ENCODE assay signal across 19 cellular contexts in genomic region chr3:50816896-50817295, GRCh38.
DNase-seq lines count a peak whose midpoint lies in the region; ATAC-seq and TF ChIP-seq lines count a peak whose summit lies in the region.
"Had no signal": no experiment of that assay in that cellular context is flagged by ENCODE, and none has a peak within 500 bp of the region (broad histone marks: within the 10 kb centered on the region; RNA-seq: fewer than 3 reads in every experiment).

No MANE protein-coding gene starts in this region.

- TF ChIP-seq CTCF in HFFc6 (IDR thresholded peaks at IDR 0.05) (no peak), mesothelial cell of epicardium (IDR thresholded peaks at IDR 0.05; ENCODE audit: unreplicated experiment) (no peak), lower leg skin (IDR thresholded peaks at IDR 0.05) (no peak)

- no peak for TF ChIP-seq POLR2A in lower leg skin (IDR thresholded peaks at IDR 0.05)

- H3K9me3 Mint-ChIP-seq in HFFc6 (no peaks in the 10 kb centered on the region), mesothelial cell of epicardium (peaks cover 4% of the 10 kb centered on the region)
- H3K9me3 Mint-ChIP-seq: CD4-positive, alpha-beta memory T cell had no signal

- 74 to 77% methylated on average over 3 of the region's 3 CpGs for WGBS in ectodermal cell, 2 experiments
- WGBS in lower leg skin, 2 donors: 52 to 59% methylated on average over 3 of the region's 3 CpGs

- no peak overlapping the region for H3K4me3 Mint-ChIP-seq in HFFc6
- no peak overlapping the region for H3K4me3 Mint-ChIP-seq in mesothelial cell of epicardium
- H3K4me3 Mint-ChIP-seq: CD4-positive, alpha-beta memory T cell had no signal

- H3K27me3 ChIP-seq in ectodermal cell (ENCODE audit: control insufficient read depth, insufficient read depth, low read length, poor library complexity, severe bottlenecking): no peaks in the 10 kb centered on the region
- H3K27me3 ChIP-seq: BE2C had no signal

- intact Hi-C loops in lower leg skin (cut with DNase I; ENCODE audit: low total_unique reads): no loop called here

- no peaks in the 10 kb centered on the region for H3K36me3 ChIP-seq in ectodermal cell (ENCODE audit: control insufficient read depth, insufficient read depth, low read length)
- H3K36me3 ChIP-seq: BE2C, HAP-1 had no signal

- peak overlapping the region; percentile 47 for H3K27ac ChIP-seq in ectodermal cell (ENCODE audit: insufficient read depth, low read depth, low read length, poor library complexity, severe bottlenecking)
- H3K27ac ChIP-seq: SK-N-MC had no signal

- no peaks in the 10 kb centered on the region for H3K9me3 ChIP-seq in ectodermal cell (ENCODE audit: control insufficient read depth, low read length)
- H3K9me3 ChIP-seq: BE2C, HAP-1 had no signal

- no peaks in the 10 kb centered on the region for H3K36me3 Mint-ChIP-seq in HFFc6 (ENCODE audit: low read depth)
- H3K36me3 Mint-ChIP-seq in mesothelial cell of epicardium: no peaks in the 10 kb centered on the region
- H3K36me3 Mint-ChIP-seq: CD4-positive, alpha-beta memory T cell had no signal

- no peak for ATAC-seq in HG03159 (IDR thresholded peaks at IDR 0.05; ENCODE audit: unreplicated experiment)
- ATAC-seq: K562 had no signal

- peaks cover 19% of the 10 kb centered on the region for H3K4me1 ChIP-seq in ectodermal cell (ENCODE audit: control insufficient read depth, insufficient read depth, low read length)
- H3K4me1 ChIP-seq: BE2C had no signal

- H3K4me1 Mint-ChIP-seq in HFFc6 (ENCODE audit: low read depth) (no peaks in the 10 kb centered on the region), mesothelial cell of epicardium (peaks cover 39% of the 10 kb centered on the region)
- H3K4me1 Mint-ChIP-seq: CD4-positive, alpha-beta memory T cell had no signal

- no peaks in the 10 kb centered on the region for H3K27me3 Mint-ChIP-seq in HFFc6 (ENCODE audit: insufficient read depth)
- no peaks in the 10 kb centered on the region for H3K27me3 Mint-ChIP-seq in mesothelial cell of epicardium (ENCODE audit: low read depth)
- H3K27me3 Mint-ChIP-seq: CD4-positive, alpha-beta memory T cell had no signal

- H3K27ac Mint-ChIP-seq in HFFc6: no peak overlapping the region
- peak overlapping the region; percentile 96 for H3K27ac Mint-ChIP-seq in mesothelial cell of epicardium
- H3K27ac Mint-ChIP-seq: CD4-positive, alpha-beta memory T cell had no signal

- H3K4me3 ChIP-seq in ectodermal cell (ENCODE audit: insufficient read depth, low read depth, low read length) (no peak overlapping the region), lower leg skin (ENCODE audit: low read depth, poor library complexity, severe bottlenecking) (no peak overlapping the region)
- H3K4me3 ChIP-seq: HAP-1, K562, SK-N-MC had no signal

- DNase-seq in EH (ENCODE audit: low read depth): peak; percentile 10
- peak; percentile 10 for DNase-seq in HFFc6
- no peak for DNase-seq in mesothelial cell of epicardium (ENCODE audit: low spot score in 2 of 2, unreplicated experiment in 2 of 2)
- no peak for DNase-seq in activated CD4-positive, alpha-beta T cell treated with anti-CD3 and anti-CD28 coated beads, Interleukin-2, amount 50 U/mL, for 48 hours
- no peak for DNase-seq in lower leg skin (ENCODE audit: low spot score in 2 of 2)
- DNase-seq: BE2C; CD4-positive, alpha-beta memory T cell; EL; NCI-H1092 treated with DMSO at 0.1 percent for 48 hours; NCI-H1694; NCI-H2107; NCI-H226; NCI-H526 treated with DMSO at 0.1 percent for 48 hours; OCI-M1 had no signal

Comparison
In these comparisons a context has a peak if more than half of its experiments do, and no peak if none do; other contexts are left out.
1. DNase-seq: peak in EH (single experiment) and HFFc6 (single experiment); none in mesothelial cell of epicardium (0 of 2), activated CD4-positive, alpha-beta T cell treated with anti-CD3 and anti-CD28 coated beads, Interleukin-2, amount 50 U/mL, for 48 hours (0 of 2) and lower leg skin (0 of 2).